8 cellular contexts compared by ENCODE assay signal in genomic region chr15:64842986-64843561, GRCh38. TPM values are rescaled to one million over a fixed set of nuclear protein-coding genes. Genes with fewer than 3 reads are reported as not detected.
DNase-seq lines count a peak whose midpoint lies in the region; ATAC-seq and TF ChIP-seq lines count a peak whose summit lies in the region.

No MANE protein-coding gene starts in this region.

- no peak for TF ChIP-seq CTCF in CD4-positive, alpha-beta T cell (IDR thresholded peaks at IDR 0.05)
- no peak for TF ChIP-seq CTCF in adrenal gland (IDR thresholded peaks at IDR 0.05)

- DNase-seq in CD4-positive, alpha-beta T cell = no peak
- DNase-seq in M059J (ENCODE audit: low read depth) (peak; percentile 34), adrenal gland (peak in 6 of 7 donors; percentile 64 to 78 (median 70)), NCI-H748 treated with DMSO at 0.1 percent for 48 hours (lab: John Stamatoyannopoulos, UW) (no peak)
- DNase-seq in stimulated activated naive CD8-positive, alpha-beta T cell treated with anti-CD3 and anti-CD28 coated beads, Interleukin-15, amount 100 ng/mL, for 72 hours = no peak

- ATAC-seq in CD4-positive, alpha-beta T cell (ENCODE audit: poor library complexity) = no peak
- ATAC-seq in stimulated activated naive CD8-positive, alpha-beta T cell treated with anti-CD3 and anti-CD28 coated beads, Interleukin-15, amount 100 ng/mL, for 72 hours = no peak
- no peak for ATAC-seq in HG03442 (IDR thresholded peaks at IDR 0.05; ENCODE audit: unreplicated experiment)
- no peak for ATAC-seq in HG03521 (IDR thresholded peaks at IDR 0.05; ENCODE audit: unreplicated experiment)

- H3K36me3 ChIP-seq in adrenal gland (replicated peaks in 1 of 2) = no peaks in the 10 kb centered on the region

- intact Hi-C loops in CD4-positive, alpha-beta T cell (cut with DNase I, micrococcal nuclease) = loop anchor here in 1 of 2 experiments (2.0 to 10.0 kb wide), 3 partner anchors 62 to 342 kb away; partner anchors contain the start of genes CLPX and SPG21
- intact Hi-C loops in adrenal gland (cut with DNase I) = no loop called here

- H3K27ac ChIP-seq in CD4-positive, alpha-beta T cell (ENCODE audit: low read depth, low read length) = no peak overlapping the region
- H3K27ac ChIP-seq in adrenal gland = peak overlapping the region; percentile 58 to 97 (median 96)

- peak overlapping the region; percentile 83 for H3K27ac Mint-ChIP-seq in CD4-positive, alpha-beta T cell
- H3K27ac Mint-ChIP-seq in stimulated activated naive CD8-positive, alpha-beta T cell treated with anti-CD3 and anti-CD28 coated beads, Interleukin-15, amount 100 ng/mL, for 72 hours = peak overlapping the region; percentile 92 to 97

- CTCF ChIA-PET in CD4-positive, alpha-beta T cell (lab: Charles Lee) = interaction anchor here (0.7 to 2.3 kb wide), 2 partner anchors 9 to 62 kb away, joined by 3 to 6 read pairs; no protein-coding TSS in a partner anchor

- peaks cover 38% of the 10 kb centered on the region for H3K36me3 Mint-ChIP-seq in CD4-positive, alpha-beta T cell (ENCODE audit: low read depth)

- H3K27me3 Mint-ChIP-seq in CD4-positive, alpha-beta T cell = no peaks in the 10 kb centered on the region
- H3K27me3 Mint-ChIP-seq in stimulated activated naive CD8-positive, alpha-beta T cell treated with anti-CD3 and anti-CD28 coated beads, Interleukin-15, amount 100 ng/mL, for 72 hours = no peaks in the 10 kb centered on the region

- POLR2A ChIA-PET in CD4-positive, alpha-beta T cell (lab: Charles Lee) = interaction anchor here (1.1 to 4.2 kb wide), 3 partner anchors 7 to 51 kb away, joined by 6 to 33 read pairs (median 10); partner anchors contain the start of gene PIF1

- H3K4me3 ChIP-seq in adrenal gland = peak overlapping the region; percentile 62 to 97 (median 92)
- peak overlapping the region; percentile 90 for H3K4me3 ChIP-seq in iPS-18c (ENCODE audit: insufficient read depth, low read depth, low read length)

- 5 to 8% (median 7%) methylated on average over 6 to 7 of the region's 7 CpGs for WGBS in adrenal gland, 4 donors

- H3K4me3 Mint-ChIP-seq in CD4-positive, alpha-beta T cell = peak overlapping the region; percentile 96
- H3K4me3 Mint-ChIP-seq in stimulated activated naive CD8-positive, alpha-beta T cell treated with anti-CD3 and anti-CD28 coated beads, Interleukin-15, amount 100 ng/mL, for 72 hours = peak overlapping the region; percentile 87 to 95

- no peaks in the 10 kb centered on the region for H3K9me3 Mint-ChIP-seq in CD4-positive, alpha-beta T cell
- H3K9me3 Mint-ChIP-seq in stimulated activated naive CD8-positive, alpha-beta T cell treated with anti-CD3 and anti-CD28 coated beads, Interleukin-15, amount 100 ng/mL, for 72 hours = no peaks in the 10 kb centered on the region

- no peaks in the 10 kb centered on the region for H3K27me3 ChIP-seq in CD4-positive, alpha-beta T cell (ENCODE audit: control insufficient read depth, insufficient read depth, low read length)
- H3K27me3 ChIP-seq in adrenal gland = no peaks in the 10 kb centered on the region

- H3K4me1 ChIP-seq in adrenal gland (replicated peaks in 1 of 2) = peaks cover 39 to 58% of the 10 kb centered on the region in 2 donors

- peaks cover 87% of the 10 kb centered on the region for H3K4me1 Mint-ChIP-seq in CD4-positive, alpha-beta T cell (ENCODE audit: low read depth)
- H3K4me1 Mint-ChIP-seq in stimulated activated naive CD8-positive, alpha-beta T cell treated with anti-CD3 and anti-CD28 coated beads, Interleukin-15, amount 100 ng/mL, for 72 hours = peaks cover 60% of the 10 kb centered on the region

- TF ChIP-seq POLR2A in adrenal gland (IDR thresholded peaks at IDR 0.05) = peak; percentile 14 to 32

- no peaks in the 10 kb centered on the region for H3K9me3 ChIP-seq in CD4-positive, alpha-beta T cell (ENCODE audit: control insufficient read depth, low read length)
- H3K9me3 ChIP-seq in adrenal gland (replicated peaks in 1 of 3) (no peaks in the 10 kb centered on the region), iPS-18c (ENCODE audit: control insufficient read depth, insufficient read depth, low read length) (no peaks in the 10 kb centered on the region)

RNA-seq across cellular contexts. Expression of gene PLEKHO2, which starts 1.4 kb away (rescaled TPM):
- total RNA-seq in CD4-positive, alpha-beta T cell = 1 to 10 TPM; 5.6 to 5.9 TPM
- 8.7 and 14.0 TPM in 2 replicates for total RNA-seq in M059J (2014; rRNA removed; shearing (Covaris generic))
- 10 to 100 TPM; 31.3 to 62.9 (median 50.3) TPM for total RNA-seq in adrenal gland
- 10 to 100 TPM; 20.4 to 49.3 (median 33.7) TPM for polyA plus RNA-seq in adrenal gland

RNA-seq across cellular contexts. Expression of gene PIF1, which starts 17.6 kb away (rescaled TPM):
- under 1 TPM; 0.22 to 0.27 TPM for total RNA-seq in CD4-positive, alpha-beta T cell
- 9.0 and 11.1 TPM in 2 replicates for total RNA-seq in M059J (2014; rRNA removed; shearing (Covaris generic))
- 1 to 10 TPM in 5 of 8 donors, under 1 TPM in 3; 0.26 to 3.8 (median 1.7) TPM for total RNA-seq in adrenal gland
- polyA plus RNA-seq in adrenal gland = 1 to 10 TPM in 2 of 3 donors, under 1 TPM in 1; 0.33 to 6.0 (median 3.0) TPM

Comparison
In these comparisons a context has a peak if more than half of its experiments do, and no peak if none do; other contexts are left out.
1. DNase-seq: peak in M059J (single experiment) and adrenal gland (6 of 7); none in CD4-positive, alpha-beta T cell (0 of 10), stimulated activated naive CD8-positive, alpha-beta T cell treated with anti-CD3 and anti-CD28 coated beads, Interleukin-15, amount 100 ng/mL, for 72 hours (0 of 2) and NCI-H748 treated with DMSO at 0.1 percent for 48 hours (single experiment).